Comparison of ENCODE assay signal across 16 cellular contexts in genomic region chr9:113261917-113262671, GRCh38. TPM values are rescaled to one million over a fixed set of nuclear protein-coding genes. Genes with fewer than 3 reads are reported as not detected.
"Had no signal": no experiment of that assay in that cellular context is flagged by ENCODE, and none has a peak within 500 bp of the region (broad histone marks: within the 10 kb centered on the region; RNA-seq: fewer than 3 reads in every experiment).

No MANE protein-coding gene starts in this region.

- H3K27me3 Mint-ChIP-seq: activated CD4-positive, alpha-beta memory T cell treated with anti-CD3 and anti-CD28 coated beads for 36 hours; activated naive CD8-positive, alpha-beta T cell; natural killer cell treated with Interleukin-12 subunit alpha and Interleukin-12 subunit beta and Interleukin-15 and Interleukin-18, amount 100 ng/mL, for 72 hours; progenitor cell of endocrine pancreas; stimulated activated naive B cell treated with anti-CD40 and anti-IgM and Interleukin-4, amounts not matched to agents 10 μg/mL and 1 μg/mL and 100 μg/mL, for 72 hours had no signal

- H3K4me3 ChIP-seq: cardiac muscle cell, hepatocyte, suprapubic skin, upper lobe of left lung had no signal

- ATAC-seq: activated T-cell treated with anti-CD3 and anti-CD28 coated beads, Interleukin-2, amount 50 U/mL, for 4 hours; natural killer cell treated with Interleukin-12 subunit alpha and Interleukin-12 subunit beta and Interleukin-15 and Interleukin-18, amount 100 ng/mL, for 72 hours; sciatic nerve; stimulated activated naive B cell treated with anti-CD40 and anti-IgM and Interleukin-4, amounts not matched to agents 10 μg/mL and 1 μg/mL and 100 μg/mL, for 72 hours had no signal

- H3K9me3 ChIP-seq: suprapubic skin, upper lobe of left lung had no signal

- H3K27ac ChIP-seq: cardiac muscle cell, hepatocyte, suprapubic skin, upper lobe of left lung had no signal

- H3K4me3 Mint-ChIP-seq: activated CD4-positive, alpha-beta memory T cell treated with anti-CD3 and anti-CD28 coated beads for 36 hours; activated naive CD8-positive, alpha-beta T cell; activated T-cell treated with anti-CD3 and anti-CD28 coated beads, Interleukin-2, amount 50 U/mL, for 4 hours; natural killer cell treated with Interleukin-12 subunit alpha and Interleukin-12 subunit beta and Interleukin-15 and Interleukin-18, amount 100 ng/mL, for 72 hours; stimulated activated naive B cell treated with anti-CD40 and anti-IgM and Interleukin-4, amounts not matched to agents 10 μg/mL and 1 μg/mL and 100 μg/mL, for 72 hours had no signal

- H3K4me1 ChIP-seq: suprapubic skin, upper lobe of left lung had no signal

- DNase-seq: activated CD4-positive, alpha-beta memory T cell treated with anti-CD3 and anti-CD28 coated beads for 36 hours; activated CD4-positive, CD25-positive, alpha-beta regulatory T cell treated with anti-CD3 and anti-CD28 coated beads, Interleukin-2, amount 50 U/mL, for 72 hours; activated gamma-delta T cell; activated T-cell treated with anti-CD3 and anti-CD28 coated beads, Interleukin-2, amount 50 U/mL, for 4 hours; occipital lobe; stimulated activated CD4-positive, alpha-beta T cell treated with anti-CD3 and anti-CD28 coated beads, Interleukin-2, amount 100 ng/mL, for 24 hours; stimulated activated naive B cell treated with anti-CD40 and anti-IgM and Interleukin-4, amounts not matched to agents 10 μg/mL and 1 μg/mL and 100 μg/mL, for 72 hours; upper lobe of left lung had no signal

- H3K27ac Mint-ChIP-seq: activated CD4-positive, alpha-beta memory T cell treated with anti-CD3 and anti-CD28 coated beads for 36 hours; activated naive CD8-positive, alpha-beta T cell; natural killer cell treated with Interleukin-12 subunit alpha and Interleukin-12 subunit beta and Interleukin-15 and Interleukin-18, amount 100 ng/mL, for 72 hours; progenitor cell of endocrine pancreas; stimulated activated naive B cell treated with anti-CD40 and anti-IgM and Interleukin-4, amounts not matched to agents 10 μg/mL and 1 μg/mL and 100 μg/mL, for 72 hours had no signal

- H3K4me1 Mint-ChIP-seq: stimulated activated naive B cell treated with anti-CD40 and anti-IgM and Interleukin-4, amounts not matched to agents 10 μg/mL and 1 μg/mL and 100 μg/mL, for 72 hours had no signal

- H3K27me3 ChIP-seq: cardiac muscle cell, hepatocyte, suprapubic skin, upper lobe of left lung had no signal

- H3K9me3 Mint-ChIP-seq: activated CD4-positive, alpha-beta memory T cell treated with anti-CD3 and anti-CD28 coated beads for 36 hours; activated T-cell treated with anti-CD3 and anti-CD28 coated beads, Interleukin-2, amount 50 U/mL, for 4 hours; natural killer cell treated with Interleukin-12 subunit alpha and Interleukin-12 subunit beta and Interleukin-15 and Interleukin-18, amount 100 ng/mL, for 72 hours; stimulated activated naive B cell treated with anti-CD40 and anti-IgM and Interleukin-4, amounts not matched to agents 10 μg/mL and 1 μg/mL and 100 μg/mL, for 72 hours had no signal

RNA-seq across cellular contexts. Expression of gene RNF183, which starts 41.1 kb away (rescaled TPM):
- total RNA-seq: fibroblast of lung; natural killer cell treated with Interleukin-12 subunit alpha and Interleukin-12 subunit beta and Interleukin-15 and Interleukin-18, amount 100 ng/mL, for 72 hours; occipital lobe; sciatic nerve had no signal
